In the genomic region with DNA sequence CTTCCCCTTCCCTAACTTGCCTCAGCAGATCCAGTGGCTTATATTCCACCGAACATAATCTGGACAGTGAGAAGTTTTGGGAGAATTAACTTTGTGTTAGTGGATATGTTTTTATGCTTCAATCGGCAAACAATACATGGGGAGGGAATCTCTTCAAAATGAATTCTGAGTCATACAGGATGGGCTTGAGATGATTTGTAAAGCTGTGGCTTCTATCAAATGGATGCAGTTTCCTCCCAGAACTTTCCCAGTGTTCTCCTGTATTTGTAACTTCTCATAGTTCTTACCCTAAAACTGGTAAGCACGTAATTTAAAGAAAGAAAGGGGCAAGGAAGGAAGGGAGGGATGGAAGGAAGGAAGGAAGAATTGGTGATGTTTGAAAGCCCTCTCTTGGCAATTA, we compare ENCODE assay signal across 6 cellular contexts.
"Had no signal": no experiment of that assay in that cellular context is flagged by ENCODE, and none has a peak within 500 bp of the region (broad histone marks: within the 10 kb centered on the region; RNA-seq: fewer than 3 reads in every experiment).

No MANE protein-coding gene starts in this region.

- ATAC-seq: GM23338, K562 had no signal

- H2AFZ ChIP-seq: GM23338 had no signal

- DNase-seq: H9, HCEC 1CT, IMR-90 had no signal

- H3K27ac ChIP-seq: HL-60 had no signal

- H3K4me2 ChIP-seq: GM23338 had no signal

- H3K4me3 ChIP-seq: GM23338, K562 had no signal
